Comparison of ENCODE assay signal across 14 cellular contexts in the genomic region with DNA sequence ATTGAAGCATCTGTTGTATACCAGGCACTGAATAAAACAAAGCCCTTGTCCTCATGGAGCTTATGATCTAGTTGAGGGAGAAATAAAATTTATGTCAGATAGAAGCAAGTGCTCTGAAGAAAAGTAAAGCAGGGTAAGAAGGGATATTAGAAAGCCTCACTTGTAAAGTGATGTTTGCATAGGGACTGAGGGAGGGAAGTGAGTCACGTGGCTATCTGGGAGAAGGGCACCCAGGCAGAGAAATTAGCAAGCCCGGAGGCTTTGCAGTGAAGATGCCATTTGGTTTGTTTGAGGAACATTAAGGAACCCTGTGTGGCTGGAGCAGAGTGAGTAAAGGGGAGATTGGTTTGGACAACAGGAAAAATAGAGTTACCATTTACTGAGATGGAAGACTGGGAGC.
"Had no signal": no experiment of that assay in that cellular context is flagged by ENCODE, and none has a peak within 500 bp of the region (broad histone marks: within the 10 kb centered on the region; RNA-seq: fewer than 3 reads in every experiment).

No MANE protein-coding gene starts in this region.

- DNase-seq: effector CD8-positive, alpha-beta T cell; gastrocnemius medialis; glutamatergic neuron; kidney; naive thymus-derived CD4-positive, alpha-beta T cell; nephron progenitor cell; psoas muscle; spleen; stimulated activated CD4-positive, alpha-beta T cell treated with anti-CD3 and anti-CD28 coated beads, Interleukin-15, amount 100 ng/mL, for 24 hours; stimulated activated CD4-positive, alpha-beta T cell treated with anti-CD3 and anti-CD28 coated beads, Interleukin-1b, Interleukin-23, amount 100 ng/mL, for 48 hours; stimulated activated CD4-positive, alpha-beta T cell treated with anti-CD3 and anti-CD28 coated beads, Interleukin-4, amount 100 ng/mL, for 24 hours; stimulated activated naive CD8-positive, alpha-beta T cell treated with anti-CD3 and anti-CD28 coated beads, Interleukin-15, amount 100 ng/mL, for 72 hours; testis; upper lobe of right lung had no signal
